8 cellular contexts compared by ENCODE assay signal in the genomic region with DNA sequence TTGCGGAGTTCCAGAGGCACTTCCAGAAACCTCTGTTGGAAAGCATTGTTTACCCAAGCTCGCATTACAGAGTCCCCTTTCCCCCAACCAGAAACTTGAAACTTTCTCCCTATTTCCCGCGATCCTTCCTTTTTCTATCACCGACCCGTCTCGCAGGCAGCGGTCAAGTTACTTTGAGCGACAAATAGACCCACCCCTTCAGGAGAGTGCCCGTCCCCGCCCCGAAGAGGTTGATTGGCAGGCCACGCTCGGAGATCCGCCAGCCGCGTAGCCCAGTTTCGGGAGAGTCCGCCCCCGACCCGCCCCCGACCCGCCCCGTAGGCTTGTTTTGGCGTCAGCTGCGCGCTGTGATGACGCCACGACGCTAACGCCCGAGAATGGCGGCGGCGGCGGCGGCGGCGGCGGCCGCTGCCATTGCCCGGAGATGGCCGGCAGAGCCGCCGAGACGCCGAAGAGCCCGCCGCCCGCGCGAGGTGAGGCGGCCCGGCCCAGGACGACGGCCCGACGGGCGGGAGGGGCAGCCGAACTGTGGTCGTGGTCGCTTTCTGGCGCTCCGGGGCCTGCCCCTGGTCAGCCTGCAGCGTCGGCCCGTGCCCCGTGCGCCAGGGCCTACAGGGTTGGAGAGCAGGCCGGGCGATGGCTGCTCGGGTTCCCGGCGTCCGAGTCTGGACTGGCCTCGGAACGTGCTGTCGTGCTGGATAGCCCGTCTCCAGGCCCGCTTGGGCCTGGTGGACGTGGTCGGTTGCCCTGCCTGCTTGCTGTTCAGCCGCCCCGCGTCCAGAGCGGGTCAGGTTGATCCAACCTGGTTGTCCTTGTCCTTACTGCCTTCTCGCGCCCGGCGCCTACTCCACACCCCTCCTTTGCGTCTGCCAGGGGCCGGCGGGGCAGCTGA.
DNase-seq lines count a peak whose midpoint lies in the region; ATAC-seq lines count a peak whose summit lies in the region.

A gene (plus strand): TSS at position 356 of the 892 bp plus-strand sequence. CDS start 15,496 bp downstream, outside the sequence.

- ATAC-seq in GM19025 (IDR thresholded peaks at IDR 0.05; ENCODE audit: low read depth, unreplicated experiment): peak; percentile 87
- ATAC-seq in HG03280 (IDR thresholded peaks at IDR 0.05; ENCODE audit: unreplicated experiment): peak; percentile 93

- DNase-seq in AG08396 (ENCODE audit: low spot score) (peak; percentile 99), NCI-H446 (lab: John Stamatoyannopoulos, UW) (peak; percentile 81 to 92), iris pigment epithelial cell (ENCODE audit: low read depth) (peak; percentile 97)
- peak; percentile 90 for DNase-seq in activated CD4-positive, CD25-positive, alpha-beta regulatory T cell treated with anti-CD3 and anti-CD28 coated beads, Interleukin-2, amount 50 U/mL, for 16 hours (ENCODE audit: low read depth, low spot score)
- DNase-seq in central memory CD4-positive, alpha-beta T cell: peak; percentile 85
- DNase-seq in stimulated activated CD4-positive, alpha-beta T cell treated with anti-CD3 and anti-CD28 coated beads, Interleukin-12 subunit alpha, Interleukin-12 subunit beta, amount 100 ng/mL, for 24 hours (ENCODE audit: low read depth in 2 of 2): peak; percentile 90 to 94

Comparison
In these comparisons a context has a peak if more than half of its experiments do, and no peak if none do; other contexts are left out.
1. Peak in every context shown above with its lines: DNase-seq and ATAC-seq.